8 cellular contexts compared by ENCODE assay signal in genomic region chr7:54839538-54840213, GRCh38.
A peak's percentile ranks its signal among the peaks of the same experiment; 100 is the strongest.
DNase-seq lines count a peak whose midpoint lies in the region; ATAC-seq and TF ChIP-seq lines count a peak whose summit lies in the region.

No MANE protein-coding gene starts in this region.

- TF ChIP-seq CTCF in transverse colon (IDR thresholded peaks at IDR 0.05) = peak in 2 of 5 experiments; percentile 28 to 30

- TF ChIP-seq POLR2A in transverse colon (IDR thresholded peaks at IDR 0.05) = no peak

- TF ChIP-seq EP300 in transverse colon (IDR thresholded peaks at IDR 0.05; ENCODE audit: low read depth) = no peak

- H3K27ac ChIP-seq in transverse colon = no peak overlapping the region

- in situ Hi-C loops in transverse colon (cut with MboI; ENCODE audit: low pct_ligation_motif_present in 1 of 4, low pct_unique_long_range_greater_than_20kb in 1 of 4, low sequenced_read_pairs in 3 of 4) = no loop called here

- no peaks in the 10 kb centered on the region for H3K9me3 ChIP-seq in adipocyte (ENCODE audit: control insufficient read depth, low read length)
- H3K9me3 ChIP-seq in transverse colon = no peaks in the 10 kb centered on the region

- no peak overlapping the region for H3K4me3 ChIP-seq in adipocyte (ENCODE audit: low read length)
- no peak overlapping the region for H3K4me3 ChIP-seq in transverse colon

- H3K36me3 ChIP-seq in adipocyte (ENCODE audit: control insufficient read depth, insufficient read depth, low read length, severe bottlenecking) (no peaks in the 10 kb centered on the region), transverse colon (no peaks in the 10 kb centered on the region)

- ATAC-seq in HG02870 (IDR thresholded peaks at IDR 0.05; ENCODE audit: unreplicated experiment) = no peak

- intact Hi-C loops in transverse colon (cut with DNase I; ENCODE audit: low total_unique reads) = no loop called here

- 70 to 92% methylated on average over 2 to 8 of the region's 10 CpGs for WGBS in transverse colon (ENCODE audit: low coverage in 1 of 2), 2 donors

- DNase-seq in COR-L47 (lab: John Stamatoyannopoulos, UW) = peak; percentile 1
- peak; percentile 56 for DNase-seq in HPDE6-E6E7 (ENCODE audit: extremely low spot score)
- peak; percentile 39 for DNase-seq in adipocyte (ENCODE audit: low read depth)
- peak; percentile 73 for DNase-seq in iPS-NIHi11 (ENCODE audit: low spot score)
- DNase-seq in transverse colon = peak; percentile 35
- no peak for DNase-seq in NCI-H2107 treated with DMSO at 0.1 percent for 48 hours (lab: John Stamatoyannopoulos, UW; ENCODE audit: unreplicated experiment)
- no peak for DNase-seq in activated CD8-positive, alpha-beta memory T cell treated with anti-CD3 and anti-CD28 coated beads, Interleukin-2, amount 50 U/mL, for 48 hours

- H3K4me1 ChIP-seq in adipocyte (ENCODE audit: control insufficient read depth, insufficient read depth, low read length) (peaks cover 33% of the 10 kb centered on the region), transverse colon (no peaks in the 10 kb centered on the region)

- no peaks in the 10 kb centered on the region for H3K27me3 ChIP-seq in adipocyte (replicated peaks; ENCODE audit: control insufficient read depth, insufficient read depth, low read length)
- no peaks in the 10 kb centered on the region for H3K27me3 ChIP-seq in transverse colon

- no peak overlapping the region for H3K9ac ChIP-seq in adipocyte (ENCODE audit: low read length)

Comparison
In these comparisons a context has a peak if more than half of its experiments do, and no peak if none do; other contexts are left out.
1. DNase-seq: peak in COR-L47 (single experiment), HPDE6-E6E7 (single experiment), adipocyte (single experiment), iPS-NIHi11 (single experiment) and transverse colon (single experiment); none in NCI-H2107 treated with DMSO at 0.1 percent for 48 hours (single experiment) and activated CD8-positive, alpha-beta memory T cell treated with anti-CD3 and anti-CD28 coated beads, Interleukin-2, amount 50 U/mL, for 48 hours (single experiment).